Comparison of ENCODE assay signal across 12 cellular contexts in the genomic region with DNA sequence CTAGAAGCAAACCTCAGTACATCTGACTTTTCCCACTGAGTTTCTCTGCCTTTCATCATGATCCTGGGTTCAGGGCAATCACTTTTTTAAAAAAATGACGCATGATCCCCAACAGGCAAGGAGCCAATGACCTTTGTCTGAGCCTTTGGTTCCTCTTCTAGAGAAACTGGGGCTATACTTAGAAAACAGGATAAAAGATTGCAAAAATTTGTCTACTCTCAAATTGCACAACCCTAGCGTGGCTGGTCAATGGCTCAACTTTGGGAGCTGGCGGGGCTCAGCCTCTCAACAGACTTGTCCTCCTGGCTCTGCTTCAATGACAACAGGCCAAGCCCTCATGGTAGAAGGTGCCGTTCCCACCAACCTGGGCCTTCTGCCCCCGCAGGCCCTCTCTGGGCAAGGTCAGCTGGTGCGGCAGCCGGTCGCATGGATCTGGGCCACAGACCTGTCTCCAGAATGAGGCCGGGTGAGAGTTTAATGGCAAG. TPM values are rescaled to one million over a fixed set of nuclear protein-coding genes. Genes with fewer than 3 reads are reported as not detected.
DNase-seq lines count a peak whose midpoint lies in the region; ATAC-seq and TF ChIP-seq lines count a peak whose summit lies in the region.
"Had no signal": no experiment of that assay in that cellular context is flagged by ENCODE, and none has a peak within 500 bp of the region (broad histone marks: within the 10 kb centered on the region; RNA-seq: fewer than 3 reads in every experiment).

No MANE protein-coding gene starts in this region.

- TF ChIP-seq CTCF in spleen (IDR thresholded peaks at IDR 0.05 in 8 of 11, conservative IDR thresholded peaks at IDR 0.05 in 3 of 11), result peak in 1 of 11 experiments; percentile 9

- CTCF ChIA-PET in activated CD4-positive, alpha-beta T cell treated with anti-CD3 and anti-CD28 coated beads for 36 hours (lab: Charles Lee), result no interaction called here

- H3K4me1 ChIP-seq in spleen, result peaks cover 0 to 81% (median 48%) of the 10 kb centered on the region in 6 donors

- no peak overlapping the region for H3K27ac Mint-ChIP-seq in activated CD4-positive, alpha-beta T cell treated with anti-CD3 and anti-CD28 coated beads for 36 hours
- H3K27ac Mint-ChIP-seq: activated naive CD8-positive, alpha-beta T cell had no signal

- H3K27me3 Mint-ChIP-seq in activated CD4-positive, alpha-beta T cell treated with anti-CD3 and anti-CD28 coated beads for 36 hours, result peaks cover 28% of the 10 kb centered on the region

- TF ChIP-seq POLR2A in spleen (IDR thresholded peaks at IDR 0.05), result no peak

- H3K9me3 ChIP-seq in spleen, result no peaks in the 10 kb centered on the region

- peak overlapping the region in 2 of 8 donors; percentile 3 to 11 for H3K4me3 ChIP-seq in spleen

- no peak overlapping the region for H3K4me3 Mint-ChIP-seq in activated CD4-positive, alpha-beta T cell treated with anti-CD3 and anti-CD28 coated beads for 36 hours
- H3K4me3 Mint-ChIP-seq: activated naive CD8-positive, alpha-beta T cell had no signal

- DNase-seq in KG1 (lab: John Stamatoyannopoulos, UW) (peak; percentile 53), cerebellar cortex (ENCODE audit: low spot score) (peak; percentile 92), islet precursor cell (peak; percentile 37), spleen (peak; percentile 86), T-helper 2 cell (no peak), epidermal melanocyte (ENCODE audit: insufficient read length, low spot score) (no peak)
- DNase-seq in activated CD4-positive, alpha-beta T cell treated with anti-CD3 and anti-CD28 coated beads for 36 hours, result no peak
- DNase-seq: DND-41, NCI-H524 treated with DMSO at 0.1 percent for 48 hours had no signal

- H3K9me3 Mint-ChIP-seq in activated CD4-positive, alpha-beta T cell treated with anti-CD3 and anti-CD28 coated beads for 36 hours (ENCODE audit: low read depth), result no peaks in the 10 kb centered on the region

- WGBS in spleen, 5 donors, result 34 to 70% (median 54%) methylated on average over 9 of the region's 9 CpGs

- H3K4me1 Mint-ChIP-seq in activated CD4-positive, alpha-beta T cell treated with anti-CD3 and anti-CD28 coated beads for 36 hours, result no peaks in the 10 kb centered on the region

- peaks cover 0 to 41% (median 4%) of the 10 kb centered on the region in 7 donors for H3K27me3 ChIP-seq in spleen (replicated peaks in 1 of 7)

- H3K36me3 Mint-ChIP-seq in activated CD4-positive, alpha-beta T cell treated with anti-CD3 and anti-CD28 coated beads for 36 hours (ENCODE audit: low read depth), result no peaks in the 10 kb centered on the region
- H3K36me3 Mint-ChIP-seq: activated naive CD8-positive, alpha-beta T cell had no signal

- peak overlapping the region in 7 of 8 donors; percentile 67 to 92 (median 75) for H3K27ac ChIP-seq in spleen
- H3K27ac ChIP-seq: VCaP had no signal

- H3K36me3 ChIP-seq in spleen, result no peaks in the 10 kb centered on the region

- POLR2A ChIA-PET in activated CD4-positive, alpha-beta T cell treated with anti-CD3 and anti-CD28 coated beads for 36 hours (lab: Charles Lee), result no interaction called here

- no peak for ATAC-seq in GM19452 (IDR thresholded peaks at IDR 0.05; ENCODE audit: unreplicated experiment)
- no peak for ATAC-seq in activated CD4-positive, alpha-beta T cell treated with anti-CD3 and anti-CD28 coated beads for 36 hours

- intact Hi-C loops in spleen (cut with DNase I; ENCODE audit: low total_unique reads), result no loop called here
- intact Hi-C loops in activated CD4-positive, alpha-beta T cell treated with anti-CD3 and anti-CD28 coated beads for 36 hours (cut with DNase I, micrococcal nuclease), result no loop called here

RNA-seq across cellular contexts. Expression of a gene that starts 48.7 kb away (rescaled TPM):
- total RNA-seq in spleen, result not detected
- polyA plus RNA-seq in spleen, result not detected
- not detected for total RNA-seq in activated CD4-positive, alpha-beta T cell treated with anti-CD3 and anti-CD28 coated beads for 36 hours

RNA-seq across cellular contexts. Expression of a gene that starts 50.0 kb away (rescaled TPM):
- total RNA-seq in spleen, result 100 to 1,000 TPM in 1 of 7 donors, 10 to 100 TPM in 6; 28.9 to 104 (median 48.0) TPM
- 10 to 100 TPM in 2 of 3 donors, 1 to 10 TPM in 1; 9.8 to 15.9 (median 10.7) TPM for polyA plus RNA-seq in spleen
- under 1 TPM in 1 of 2 experiments, not detected in 1; 0.05 TPM for total RNA-seq in activated CD4-positive, alpha-beta T cell treated with anti-CD3 and anti-CD28 coated beads for 36 hours

Comparison
In these comparisons a context has a peak if more than half of its experiments do, and no peak if none do; other contexts are left out.
1. DNase-seq: peak in KG1 (single experiment), cerebellar cortex (single experiment), islet precursor cell (single experiment) and spleen (single experiment); none in T-helper 2 cell (0 of 5), epidermal melanocyte (single experiment) and activated CD4-positive, alpha-beta T cell treated with anti-CD3 and anti-CD28 coated beads for 36 hours (single experiment).
2. RNA of a gene that starts 50.0 kb away (total RNA-seq): 28.9 to 104 TPM in spleen; 0.05 TPM in activated CD4-positive, alpha-beta T cell treated with anti-CD3 and anti-CD28 coated beads for 36 hours; every median in the first group is over 10 times any median in the second.